In genomic region chr3:108125151-108125540, GRCh38 we compare ENCODE assay signal across 9 cellular contexts. TPM values are rescaled to one million over a fixed set of nuclear protein-coding genes. Genes with fewer than 3 reads are reported as not detected.
DNase-seq lines count a peak whose midpoint lies in the region; ATAC-seq and TF ChIP-seq lines count a peak whose summit lies in the region.
"Had no signal": no experiment of that assay in that cellular context is flagged by ENCODE, and none has a peak within 500 bp of the region (broad histone marks: within the 10 kb centered on the region; RNA-seq: fewer than 3 reads in every experiment).

No MANE protein-coding gene starts in this region.

- peaks cover 47% of the 10 kb centered on the region for H3K4me1 ChIP-seq in KMS-11 (ENCODE audit: low read depth, poor library complexity, severe bottlenecking)
- peaks cover 29% of the 10 kb centered on the region for H3K4me1 ChIP-seq in neural progenitor cell
- peaks cover 0 to 42% (median 0%) of the 10 kb centered on the region in 12 donors for H3K4me1 ChIP-seq in heart left ventricle

- H3K79me2 ChIP-seq in KMS-11 (ENCODE audit: insufficient read depth, low read depth) (no peaks in the 10 kb centered on the region), neural progenitor cell (ENCODE audit: low read depth) (no peaks in the 10 kb centered on the region)

- no peak for DNase-seq in T-helper 2 cell treated with Interferon-gamma antibody and Interleukin-4, amounts not matched to agents 5 μg/mL and 100 μg/mL, for 36 hours (ENCODE audit: low spot score)
- DNase-seq in T-helper 2 cell (no peak), neural progenitor cell (ENCODE audit: low spot score) (no peak), ecto neural progenitor cell (ENCODE audit: low spot score) (no peak), heart left ventricle (no peak), iPS-NIHi11 (ENCODE audit: low spot score) (no peak)
- no peak for DNase-seq in activated T-helper 2 cell treated with anti-CD3 and anti-CD28 coated beads, Interferon-gamma antibody, Interleukin-2, Interleukin-4, amounts not matched to agents 10 μg/mL and 5 μg/mL and 100 μg/mL, durations not matched to agents 14 hours and 24 hours and 36 hours (ENCODE audit: low spot score)

- H3K27ac ChIP-seq in KMS-11, result peak overlapping the region; percentile 96
- H3K27ac ChIP-seq in neural progenitor cell, result no peak overlapping the region
- peak overlapping the region in 1 of 12 donors; percentile 90 for H3K27ac ChIP-seq in heart left ventricle

- no peak for TF ChIP-seq POLR2A in heart left ventricle (IDR thresholded peaks at IDR 0.05)

- TF ChIP-seq CTCF in KMS-11 (conservative IDR thresholded peaks at IDR 0.05; ENCODE audit: low read depth, low read length) (no peak), neural progenitor cell (IDR thresholded peaks at IDR 0.05) (no peak), heart left ventricle (IDR thresholded peaks at IDR 0.05) (no peak)

- H3K9me3 Mint-ChIP-seq in T-helper 2 cell treated with Interferon-gamma antibody and Interleukin-4, amounts not matched to agents 5 μg/mL and 100 μg/mL, for 36 hours, result peaks cover 18% of the 10 kb centered on the region
- H3K9me3 Mint-ChIP-seq in activated T-helper 2 cell treated with anti-CD3 and anti-CD28 coated beads, Interferon-gamma antibody, Interleukin-2, Interleukin-4, amounts not matched to agents 10 μg/mL and 5 μg/mL and 100 μg/mL, durations not matched to agents 14 hours and 24 hours and 36 hours, result peaks cover 11% of the 10 kb centered on the region
- no peaks in the 10 kb centered on the region for H3K9me3 Mint-ChIP-seq in neural progenitor cell

- peak overlapping the region; percentile 52 for H3K4me3 ChIP-seq in KMS-11 (IDR thresholded peaks at IDR 0.05; ENCODE audit: insufficient read depth, low read depth, low read length)
- no peak overlapping the region for H3K4me3 ChIP-seq in neural progenitor cell
- peak overlapping the region in 1 of 12 donors; percentile 29 for H3K4me3 ChIP-seq in heart left ventricle
- H3K4me3 ChIP-seq: thyroid gland had no signal

- H2AFZ ChIP-seq in KMS-11 (ENCODE audit: low read depth) (peak overlapping the region; percentile 85), neural progenitor cell (replicated peaks) (no peak overlapping the region)

- peaks cover 8% of the 10 kb centered on the region for H3F3A ChIP-seq in neural progenitor cell (ENCODE audit: low read depth)

- peaks cover 31% of the 10 kb centered on the region for H3K36me3 Mint-ChIP-seq in T-helper 2 cell treated with Interferon-gamma antibody and Interleukin-4, amounts not matched to agents 5 μg/mL and 100 μg/mL, for 36 hours (ENCODE audit: low read depth)
- peaks cover 42% of the 10 kb centered on the region for H3K36me3 Mint-ChIP-seq in activated T-helper 2 cell treated with anti-CD3 and anti-CD28 coated beads, Interferon-gamma antibody, Interleukin-2, Interleukin-4, amounts not matched to agents 10 μg/mL and 5 μg/mL and 100 μg/mL, durations not matched to agents 14 hours and 24 hours and 36 hours (ENCODE audit: low read depth)
- no peaks in the 10 kb centered on the region for H3K36me3 Mint-ChIP-seq in neural progenitor cell

- H4K20me1 ChIP-seq in KMS-11 (ENCODE audit: insufficient read depth), result no peaks in the 10 kb centered on the region
- no peaks in the 10 kb centered on the region for H4K20me1 ChIP-seq in neural progenitor cell (ENCODE audit: low read depth)

- H3K9me3 ChIP-seq in neural progenitor cell (ENCODE audit: low read depth), result no peaks in the 10 kb centered on the region
- no peaks in the 10 kb centered on the region for H3K9me3 ChIP-seq in heart left ventricle
- H3K9me3 ChIP-seq: thyroid gland had no signal

- H3K27ac Mint-ChIP-seq in T-helper 2 cell treated with Interferon-gamma antibody and Interleukin-4, amounts not matched to agents 5 μg/mL and 100 μg/mL, for 36 hours, result peak overlapping the region; percentile 89
- H3K27ac Mint-ChIP-seq in activated T-helper 2 cell treated with anti-CD3 and anti-CD28 coated beads, Interferon-gamma antibody, Interleukin-2, Interleukin-4, amounts not matched to agents 10 μg/mL and 5 μg/mL and 100 μg/mL, durations not matched to agents 14 hours and 24 hours and 36 hours, result peak overlapping the region; percentile 99
- peak overlapping the region; percentile 62 for H3K27ac Mint-ChIP-seq in neural progenitor cell

- peak overlapping the region; percentile 87 for H3K9ac ChIP-seq in KMS-11
- H3K9ac ChIP-seq in neural progenitor cell, result no peak overlapping the region

- H3K4me2 ChIP-seq in KMS-11 (peak overlapping the region; percentile 94), neural progenitor cell (no peak overlapping the region)

- intact Hi-C loops in activated T-helper 2 cell treated with anti-CD3 and anti-CD28 coated beads, Interferon-gamma antibody, Interleukin-2, Interleukin-4, amounts not matched to agents 10 μg/mL and 5 μg/mL and 100 μg/mL, durations not matched to agents 14 hours and 24 hours and 36 hours (cut with micrococcal nuclease), result loop anchor here (1.0 to 5.0 kb wide), 5 partner anchors 9 to 462 kb away; partner anchors contain the start of genes CIP2A, DZIP3 and IFT57
- intact Hi-C loops in heart left ventricle (cut with DNase I), result loop anchor here in 1 of 10 donors (10.0 kb wide), 1 partner anchor 60 kb away; no protein-coding TSS in a partner anchor

- WGBS in heart left ventricle, 4 donors, result 85 to 91% (median 89%) methylated on average over 4 of the region's 4 CpGs

- H3K36me3 ChIP-seq in KMS-11 (ENCODE audit: insufficient read depth) (no peaks in the 10 kb centered on the region), neural progenitor cell (no peaks in the 10 kb centered on the region), heart left ventricle (no peaks in the 10 kb centered on the region)
- H3K36me3 ChIP-seq: thyroid gland had no signal

- H3K27me3 Mint-ChIP-seq in T-helper 2 cell treated with Interferon-gamma antibody and Interleukin-4, amounts not matched to agents 5 μg/mL and 100 μg/mL, for 36 hours (ENCODE audit: low read depth), result no peaks in the 10 kb centered on the region
- H3K27me3 Mint-ChIP-seq in activated T-helper 2 cell treated with anti-CD3 and anti-CD28 coated beads, Interferon-gamma antibody, Interleukin-2, Interleukin-4, amounts not matched to agents 10 μg/mL and 5 μg/mL and 100 μg/mL, durations not matched to agents 14 hours and 24 hours and 36 hours (ENCODE audit: low read depth), result no peaks in the 10 kb centered on the region
- peaks cover 4% of the 10 kb centered on the region for H3K27me3 Mint-ChIP-seq in neural progenitor cell (ENCODE audit: insufficient read depth, low read depth)

- ATAC-seq in heart left ventricle, result no peak

- peak overlapping the region; percentile 86 for H3K4me3 Mint-ChIP-seq in T-helper 2 cell treated with Interferon-gamma antibody and Interleukin-4, amounts not matched to agents 5 μg/mL and 100 μg/mL, for 36 hours
- peak overlapping the region; percentile 96 for H3K4me3 Mint-ChIP-seq in activated T-helper 2 cell treated with anti-CD3 and anti-CD28 coated beads, Interferon-gamma antibody, Interleukin-2, Interleukin-4, amounts not matched to agents 10 μg/mL and 5 μg/mL and 100 μg/mL, durations not matched to agents 14 hours and 24 hours and 36 hours (ENCODE audit: low read depth)
- no peak overlapping the region for H3K4me3 Mint-ChIP-seq in neural progenitor cell

- H3K27me3 ChIP-seq in KMS-11 (ENCODE audit: insufficient read depth, low read depth) (no peaks in the 10 kb centered on the region), neural progenitor cell (no peaks in the 10 kb centered on the region), heart left ventricle (no peaks in the 10 kb centered on the region)
- H3K27me3 ChIP-seq: thyroid gland had no signal

- H3K4me1 Mint-ChIP-seq in T-helper 2 cell treated with Interferon-gamma antibody and Interleukin-4, amounts not matched to agents 5 μg/mL and 100 μg/mL, for 36 hours (ENCODE audit: low read depth), result peaks cover 49% of the 10 kb centered on the region
- H3K4me1 Mint-ChIP-seq in activated T-helper 2 cell treated with anti-CD3 and anti-CD28 coated beads, Interferon-gamma antibody, Interleukin-2, Interleukin-4, amounts not matched to agents 10 μg/mL and 5 μg/mL and 100 μg/mL, durations not matched to agents 14 hours and 24 hours and 36 hours (ENCODE audit: low read depth), result peaks cover 64% of the 10 kb centered on the region
- H3K4me1 Mint-ChIP-seq in neural progenitor cell, result peaks cover 32% of the 10 kb centered on the region

RNA-seq across cellular contexts. Expression of gene CD47, which starts 34.3 kb away (rescaled TPM):
- 145 and 146 TPM in 2 replicates for total RNA-seq in activated T-helper 2 cell treated with anti-CD3 and anti-CD28 coated beads, Interferon-gamma antibody, Interleukin-2, Interleukin-4, amounts not matched to agents 10 μg/mL and 5 μg/mL and 100 μg/mL, durations not matched to agents 14 hours and 24 hours and 36 hours
- total RNA-seq in neural progenitor cell (ENCODE audit: low replicate concordance) (81.3 and 102 TPM in 2 replicates), heart left ventricle (10 to 100 TPM; 34.4 to 80.6 (median 45.2) TPM)
- 10 to 100 TPM; 27.7 to 29.3 TPM for polyA plus RNA-seq in heart left ventricle
